In genomic region chr20:12321746-12322145, GRCh38 we compare ENCODE assay signal across 19 cellular contexts.
"Had no signal": no experiment of that assay in that cellular context is flagged by ENCODE, and none has a peak within 500 bp of the region (broad histone marks: within the 10 kb centered on the region; RNA-seq: fewer than 3 reads in every experiment).

No MANE protein-coding gene starts in this region.

- H3K4me2 ChIP-seq: SK-N-SH had no signal

- H3K4me3 ChIP-seq: SJSA1 had no signal

- DNase-seq: KBM-7, NCI-H1092, NCI-H1105 treated with DMSO at 0.1 percent for 48 hours, NCI-H1417 treated with DMSO at 0.1 percent for 48 hours, NCI-H187, NCI-H2029, NCI-H2081 treated with DMSO at 0.1 percent for 48 hours, NCI-H226, NCI-H446, NCI-H510A, NCI-H524 treated with DMSO at 0.1 percent for 48 hours, NCI-H774, Right ventricle myocardium superior, RPMI8226, SIG-M5, SK-N-SH, SW 1271 had no signal

- H3K9me3 ChIP-seq: SJSA1 had no signal

- FAIRE-seq: RCC 7860 had no signal

- H3K9ac ChIP-seq: SK-N-SH had no signal

- H3K4me1 ChIP-seq: SJSA1 had no signal

- H3K36me3 ChIP-seq: SJSA1 had no signal

- H3K27me3 ChIP-seq: SJSA1 had no signal

- H3K27ac ChIP-seq: SJSA1 had no signal
